Comparison of ENCODE assay signal across 9 cellular contexts in genomic region chr2:64819774-64820688, GRCh38.
DNase-seq lines count a peak whose midpoint lies in the region; ATAC-seq, FAIRE-seq and TF ChIP-seq lines count a peak whose summit lies in the region.
"Had no signal": no experiment of that assay in that cellular context is flagged by ENCODE, and none has a peak within 500 bp of the region (broad histone marks: within the 10 kb centered on the region; RNA-seq: fewer than 3 reads in every experiment).

No MANE protein-coding gene starts in this region.

- peaks cover 28% of the 10 kb centered on the region for H3K4me1 Mint-ChIP-seq in activated naive CD8-positive, alpha-beta T cell treated with anti-CD3 and anti-CD28 coated beads, Interleukin-2, amount 10 ng/mL, durations not matched to agents 7 days and 5 days
- peaks cover 6% of the 10 kb centered on the region for H3K4me1 Mint-ChIP-seq in mesothelial cell of epicardium

- no peak for TF ChIP-seq POLR2A in GM12892 (IDR thresholded peaks at IDR 0.05; ENCODE audit: low read depth, low read length)

- H4K20me1 ChIP-seq in OCI-LY1 (ENCODE audit: insufficient read depth, low read length) = no peaks in the 10 kb centered on the region

- ATAC-seq in GM21825 (IDR thresholded peaks at IDR 0.05; ENCODE audit: unreplicated experiment) = peak; percentile 92
- ATAC-seq in activated naive CD8-positive, alpha-beta T cell treated with anti-CD3 and anti-CD28 coated beads, Interleukin-2, amount 10 ng/mL, durations not matched to agents 7 days and 5 days (ENCODE audit: low read depth) = peak; percentile 96
- ATAC-seq: HCT116 had no signal

- TF ChIP-seq CTCF in OCI-LY1 (IDR thresholded peaks at IDR 0.05; ENCODE audit: low read length) (no peak), mesothelial cell of epicardium (IDR thresholded peaks at IDR 0.05; ENCODE audit: unreplicated experiment) (no peak)

- H3K27me3 Mint-ChIP-seq in activated naive CD8-positive, alpha-beta T cell treated with anti-CD3 and anti-CD28 coated beads, Interleukin-2, amount 10 ng/mL, durations not matched to agents 7 days and 5 days = no peaks in the 10 kb centered on the region
- H3K27me3 Mint-ChIP-seq in mesothelial cell of epicardium (ENCODE audit: low read depth) = no peaks in the 10 kb centered on the region

- H3K36me3 Mint-ChIP-seq in activated naive CD8-positive, alpha-beta T cell treated with anti-CD3 and anti-CD28 coated beads, Interleukin-2, amount 10 ng/mL, durations not matched to agents 7 days and 5 days = peaks cover 2% of the 10 kb centered on the region
- H3K36me3 Mint-ChIP-seq in mesothelial cell of epicardium = no peaks in the 10 kb centered on the region

- peak overlapping the region; percentile 63 for H3K4me3 Mint-ChIP-seq in activated naive CD8-positive, alpha-beta T cell treated with anti-CD3 and anti-CD28 coated beads, Interleukin-2, amount 10 ng/mL, durations not matched to agents 7 days and 5 days
- no peak overlapping the region for H3K4me3 Mint-ChIP-seq in mesothelial cell of epicardium

- H3K79me2 ChIP-seq in OCI-LY1 (ENCODE audit: insufficient read depth, low read length) = no peaks in the 10 kb centered on the region

- H3K36me3 ChIP-seq in OCI-LY1 (ENCODE audit: insufficient read depth, low read length) = no peaks in the 10 kb centered on the region; the same call in 1 of the 2 replicates

- no peaks in the 10 kb centered on the region for H3K9me2 ChIP-seq in OCI-LY1 (ENCODE audit: low read depth, low read length)

- H3K4me2 ChIP-seq in OCI-LY1 (ENCODE audit: low read length) = peak overlapping the region; percentile 35

- no peak overlapping the region for H3K9ac ChIP-seq in OCI-LY1 (ENCODE audit: low read length)

- POLR2A ChIA-PET in activated naive CD8-positive, alpha-beta T cell treated with anti-CD3 and anti-CD28 coated beads, Interleukin-2, amount 10 ng/mL, durations not matched to agents 7 days and 5 days (lab: Charles Lee) = interaction anchor here (0.6 to 3.2 kb wide), 11 partner anchors 11 to 211 kb away, joined by 3 to 15 read pairs (median 3); partner anchors contain the start of gene SERTAD2

- peak overlapping the region; percentile 11; the same call in 1 of the 2 replicates for H2AFZ ChIP-seq in OCI-LY1 (ENCODE audit: low read length)

- DNase-seq in GM12892 (ENCODE audit: insufficient read length) (peak; percentile 44), mesothelial cell of epicardium (ENCODE audit: low spot score in 2 of 2, unreplicated experiment in 2 of 2) (no peak), NCI-H1092 (lab: John Stamatoyannopoulos, UW) (no peak), NCI-H69 (lab: John Stamatoyannopoulos, UW) (no peak)
- peak; percentile 37 for DNase-seq in activated naive CD8-positive, alpha-beta T cell treated with anti-CD3 and anti-CD28 coated beads, Interleukin-2, amount 10 ng/mL, durations not matched to agents 7 days and 5 days
- DNase-seq in stimulated activated CD8-positive, alpha-beta memory T cell treated with anti-CD3 and anti-CD28 coated beads, Interleukin-15, amount 100 ng/mL, for 4 hours (ENCODE audit: low read depth in 2 of 2) = peak; percentile 34 to 53

- H3K4me3 ChIP-seq in OCI-LY1 (ENCODE audit: low read depth, low read length, poor library complexity, severe bottlenecking) = peak overlapping the region; percentile 8

- FAIRE-seq in GM12892 (lab: Jason Lieb, UNC) = peak; percentile 98

- no peaks in the 10 kb centered on the region for H3K9me3 ChIP-seq in OCI-LY1 (ENCODE audit: low read length)

- H3K4me1 ChIP-seq in OCI-LY1 (ENCODE audit: insufficient read depth, low read length, severe bottlenecking) = peaks cover 21% of the 10 kb centered on the region

- H3F3A ChIP-seq in OCI-LY1 (ENCODE audit: insufficient read depth, low read length) = no peaks in the 10 kb centered on the region

- no peak overlapping the region for H3K27ac ChIP-seq in OCI-LY1 (ENCODE audit: low read depth, low read length, poor library complexity, severe bottlenecking)

- H3K27ac Mint-ChIP-seq in activated naive CD8-positive, alpha-beta T cell treated with anti-CD3 and anti-CD28 coated beads, Interleukin-2, amount 10 ng/mL, durations not matched to agents 7 days and 5 days = peak overlapping the region; percentile 88
- H3K27ac Mint-ChIP-seq in mesothelial cell of epicardium = no peak overlapping the region

- no peaks in the 10 kb centered on the region for H3K27me3 ChIP-seq in OCI-LY1 (ENCODE audit: insufficient read depth, low read length)

- H3K9me3 Mint-ChIP-seq in activated naive CD8-positive, alpha-beta T cell treated with anti-CD3 and anti-CD28 coated beads, Interleukin-2, amount 10 ng/mL, durations not matched to agents 7 days and 5 days = peaks cover 3% of the 10 kb centered on the region
- H3K9me3 Mint-ChIP-seq in mesothelial cell of epicardium = no peaks in the 10 kb centered on the region

Comparison
In these comparisons a context has a peak if more than half of its experiments do, and no peak if none do; other contexts are left out.
1. DNase-seq: peak in GM12892 (single experiment), activated naive CD8-positive, alpha-beta T cell treated with anti-CD3 and anti-CD28 coated beads, Interleukin-2, amount 10 ng/mL, durations not matched to agents 7 days and 5 days (single experiment) and stimulated activated CD8-positive, alpha-beta memory T cell treated with anti-CD3 and anti-CD28 coated beads, Interleukin-15, amount 100 ng/mL, for 4 hours (2 of 2); none in mesothelial cell of epicardium (0 of 2), NCI-H1092 (single experiment) and NCI-H69 (single experiment).